ENCODE assay signal across 30 cellular contexts in the genomic region with DNA sequence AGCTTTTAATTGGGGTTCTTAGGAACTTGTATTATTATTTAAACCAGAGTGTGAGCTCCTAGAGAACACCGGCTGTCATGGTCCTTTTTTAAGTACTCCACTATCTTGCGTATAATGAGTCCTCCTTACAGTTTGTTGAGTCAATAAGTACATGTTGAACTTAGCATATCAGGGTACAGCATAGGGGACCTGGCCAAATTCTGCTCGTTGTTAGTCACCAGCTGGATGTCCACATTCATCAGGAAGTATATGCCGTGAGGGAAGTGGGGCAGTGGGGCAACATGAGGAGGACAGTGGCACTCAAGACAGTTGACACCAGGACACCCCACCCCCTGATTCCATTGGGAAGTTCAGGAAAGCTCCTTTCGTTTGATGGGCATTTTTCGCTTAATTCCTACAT. TPM values are rescaled to one million over a fixed set of nuclear protein-coding genes. Genes with fewer than 3 reads are reported as not detected.
"Had no signal": no experiment of that assay in that cellular context is flagged by ENCODE, and none has a peak within 500 bp of the region (broad histone marks: within the 10 kb centered on the region; RNA-seq: fewer than 3 reads in every experiment).

No MANE protein-coding gene starts in this region.

- H3K4me3 ChIP-seq: colonic mucosa, heart right ventricle, left lung, mucosa of descending colon, neural progenitor cell, psoas muscle, sigmoid colon, skin epidermis, spleen, suprapubic skin, vagina had no signal

- DNase-seq: colonic mucosa; effector CD8-positive, alpha-beta T cell; endodermal cell; foreskin keratinocyte; glutamatergic neuron; heart right ventricle; hippocampal formation; left cardiac atrium; left lung; mesenchymal stem cell; mucosa of descending colon; naive B cell; psoas muscle; sigmoid colon; spleen; stimulated activated CD4-positive, alpha-beta T cell treated with anti-CD3 and anti-CD28 coated beads, Interleukin-4, amount 100 ng/mL, for 4 hours; stimulated activated naive B cell treated with anti-CD40 and anti-IgM and Interleukin-4, amounts not matched to agents 10 μg/mL and 1 μg/mL and 100 μg/mL, for 72 hours; trophoblast cell had no signal

- H3K4me3 Mint-ChIP-seq: dendritic cell treated with granulocyte-macrophage colony-stimulating factor and Interleukin-4, amounts not matched to agents 40 ng/mL and 50 ng/mL, for 4 days; endodermal cell; mesothelial cell of epicardium; naive B cell; nephron; neural progenitor cell; stimulated activated naive B cell treated with anti-CD40 and anti-IgM and Interleukin-4, amounts not matched to agents 10 μg/mL and 1 μg/mL and 100 μg/mL, for 72 hours; stimulated activated naive CD8-positive, alpha-beta T cell treated with anti-CD3 and anti-CD28 coated beads, Interleukin-15, Interleukin-2, amounts not matched to agents 100 ng/mL and 50 ng/mL, for 24 hours had no signal

- H3K4me1 ChIP-seq: colonic mucosa, foreskin keratinocyte, left lung, neural progenitor cell, spleen, suprapubic skin, vagina had no signal

- H3K9me3 Mint-ChIP-seq: dendritic cell treated with granulocyte-macrophage colony-stimulating factor and Interleukin-4, amounts not matched to agents 40 ng/mL and 50 ng/mL, for 4 days; endodermal cell; mesothelial cell of epicardium; naive B cell; nephron; neural progenitor cell; stimulated activated naive B cell treated with anti-CD40 and anti-IgM and Interleukin-4, amounts not matched to agents 10 μg/mL and 1 μg/mL and 100 μg/mL, for 72 hours; stimulated activated naive CD8-positive, alpha-beta T cell treated with anti-CD3 and anti-CD28 coated beads, Interleukin-15, Interleukin-2, amounts not matched to agents 100 ng/mL and 50 ng/mL, for 24 hours had no signal

- H3K27ac Mint-ChIP-seq: dendritic cell treated with granulocyte-macrophage colony-stimulating factor and Interleukin-4, amounts not matched to agents 40 ng/mL and 50 ng/mL, for 4 days; endodermal cell; mesothelial cell of epicardium; nephron; neural progenitor cell; stimulated activated naive B cell treated with anti-CD40 and anti-IgM and Interleukin-4, amounts not matched to agents 10 μg/mL and 1 μg/mL and 100 μg/mL, for 72 hours; stimulated activated naive CD8-positive, alpha-beta T cell treated with anti-CD3 and anti-CD28 coated beads, Interleukin-15, Interleukin-2, amounts not matched to agents 100 ng/mL and 50 ng/mL, for 24 hours had no signal

- H3K9me3 ChIP-seq: colonic mucosa, heart right ventricle, left lung, mucosa of descending colon, psoas muscle, sigmoid colon, spleen, suprapubic skin, vagina had no signal

- H3K4me1 Mint-ChIP-seq: endodermal cell, mesothelial cell of epicardium, naive B cell, neural progenitor cell had no signal

- ATAC-seq: esophagus mucosa; foreskin keratinocyte; left cardiac atrium; left lung; right cardiac atrium; stimulated activated naive B cell treated with anti-CD40 and anti-IgM and Interleukin-4, amounts not matched to agents 10 μg/mL and 1 μg/mL and 100 μg/mL, for 72 hours had no signal

- H3K27me3 Mint-ChIP-seq: dendritic cell treated with granulocyte-macrophage colony-stimulating factor and Interleukin-4, amounts not matched to agents 40 ng/mL and 50 ng/mL, for 4 days; naive B cell; stimulated activated naive B cell treated with anti-CD40 and anti-IgM and Interleukin-4, amounts not matched to agents 10 μg/mL and 1 μg/mL and 100 μg/mL, for 72 hours; stimulated activated naive CD8-positive, alpha-beta T cell treated with anti-CD3 and anti-CD28 coated beads, Interleukin-15, Interleukin-2, amounts not matched to agents 100 ng/mL and 50 ng/mL, for 24 hours had no signal

- H3K27ac ChIP-seq: colonic mucosa, epithelial cell of prostate, foreskin keratinocyte, heart right ventricle, left lung, neural progenitor cell, psoas muscle, sigmoid colon, skin epidermis, spleen, suprapubic skin, vagina had no signal

- H3K27me3 ChIP-seq: colonic mucosa, foreskin keratinocyte, heart right ventricle, left lung, neural progenitor cell, sigmoid colon, spleen, suprapubic skin, vagina had no signal

- H3K36me3 ChIP-seq: colonic mucosa had no signal

RNA-seq across cellular contexts. Expression of a gene that starts 32.5 kb away (rescaled TPM):
- total RNA-seq: foreskin keratinocyte, lower leg skin, sigmoid colon, vagina had no signal
